ENCODE assay signal across 9 cellular contexts in the genomic region with DNA sequence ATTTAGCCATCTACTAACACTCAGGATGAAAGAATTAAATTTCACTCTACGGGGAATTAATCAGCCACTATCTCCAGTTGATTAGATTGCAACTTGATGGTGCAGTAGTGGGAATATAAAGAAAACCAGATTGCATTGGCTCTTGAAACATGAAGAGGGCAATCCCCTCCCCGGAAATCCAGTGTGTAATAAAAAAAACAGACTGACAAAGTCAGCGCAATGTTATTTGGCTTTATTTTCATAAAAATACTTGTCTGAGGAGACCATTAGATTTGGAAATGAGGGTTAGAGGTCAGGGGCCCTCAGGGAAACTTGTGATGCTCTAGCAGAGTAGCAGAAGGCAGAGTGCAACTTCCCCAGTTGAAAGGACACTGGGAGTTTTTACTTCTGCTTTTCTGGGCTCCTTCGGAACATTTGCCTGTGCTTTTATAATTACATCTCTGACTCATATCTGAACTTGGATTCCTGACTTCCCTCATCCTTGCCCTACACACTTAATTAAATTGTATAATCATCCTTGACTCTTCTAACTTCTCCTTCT.
DNase-seq lines count a peak whose midpoint lies in the region; ATAC-seq and TF ChIP-seq lines count a peak whose summit lies in the region.
"Had no signal": no experiment of that assay in that cellular context is flagged by ENCODE, and none has a peak within 500 bp of the region (broad histone marks: within the 10 kb centered on the region; RNA-seq: fewer than 3 reads in every experiment).

No MANE protein-coding gene starts in this region.

- peak; percentile 6 for DNase-seq in RPMI8226
- DNase-seq in glutamatergic neuron = no peak
- no peak for DNase-seq in NCI-H146 treated with DMSO at 0.1 percent for 48 hours (lab: John Stamatoyannopoulos, UW; ENCODE audit: unreplicated experiment)
- DNase-seq in NCI-H2196 treated with DMSO at 0.1 percent for 48 hours (lab: John Stamatoyannopoulos, UW; ENCODE audit: unreplicated experiment) = no peak
- DNase-seq in NCI-H748 treated with DMSO at 0.1 percent for 48 hours (lab: John Stamatoyannopoulos, UW) = no peak

- H3K27me3 ChIP-seq in skeletal muscle satellite cell (ENCODE audit: control insufficient read depth, insufficient read depth, low read length) = no peaks in the 10 kb centered on the region

- H3K4me1 Mint-ChIP-seq in glutamatergic neuron (ENCODE audit: low read depth, unreplicated experiment) = peaks cover 27% of the 10 kb centered on the region

- ATAC-seq in GM19328 (IDR thresholded peaks at IDR 0.05; ENCODE audit: unreplicated experiment) = peak; percentile 53
- no peak for ATAC-seq in GM21367 (IDR thresholded peaks at IDR 0.05; ENCODE audit: unreplicated experiment)

- peak overlapping the region; percentile 65 for H3K4me3 Mint-ChIP-seq in glutamatergic neuron (ENCODE audit: unreplicated experiment)
- H3K4me3 Mint-ChIP-seq: T-helper 1 cell treated with Interleukin-12 subunit alpha and Interleukin-12 subunit beta and Interleukin-4 antibody, amounts not matched to agents 30 μg/mL and 1 μg/mL, for 36 hours had no signal

- H3K36me3 ChIP-seq in skeletal muscle satellite cell (ENCODE audit: insufficient read depth, low read length) = no peaks in the 10 kb centered on the region

- peaks cover 23% of the 10 kb centered on the region for H3K4me1 ChIP-seq in skeletal muscle satellite cell (ENCODE audit: control insufficient read depth, insufficient read depth, low read length)

- H3K4me3 ChIP-seq in skeletal muscle satellite cell (ENCODE audit: low read length) = peak overlapping the region; percentile 16

- peak overlapping the region; percentile 91 for H3K27ac Mint-ChIP-seq in glutamatergic neuron (ENCODE audit: unreplicated experiment)
- H3K27ac Mint-ChIP-seq: T-helper 1 cell treated with Interleukin-12 subunit alpha and Interleukin-12 subunit beta and Interleukin-4 antibody, amounts not matched to agents 30 μg/mL and 1 μg/mL, for 36 hours had no signal

- H3K9ac ChIP-seq in skeletal muscle satellite cell (ENCODE audit: low read depth, low read length) = peak overlapping the region; percentile 60

- no peaks in the 10 kb centered on the region for H3K36me3 Mint-ChIP-seq in glutamatergic neuron (ENCODE audit: unreplicated experiment)

- peaks cover 16% of the 10 kb centered on the region for H3K27me3 Mint-ChIP-seq in glutamatergic neuron (ENCODE audit: unreplicated experiment)

- H3K4me2 ChIP-seq in skeletal muscle satellite cell (ENCODE audit: low read length) = peak overlapping the region; percentile 63

- peaks cover 6% of the 10 kb centered on the region for H3K9me3 Mint-ChIP-seq in glutamatergic neuron (ENCODE audit: unreplicated experiment)
- H3K9me3 Mint-ChIP-seq: T-helper 1 cell treated with Interleukin-12 subunit alpha and Interleukin-12 subunit beta and Interleukin-4 antibody, amounts not matched to agents 30 μg/mL and 1 μg/mL, for 36 hours had no signal

- no peaks in the 10 kb centered on the region for H3K9me3 ChIP-seq in skeletal muscle satellite cell (replicated peaks; ENCODE audit: low read length)

- no peak for TF ChIP-seq CTCF in glutamatergic neuron (IDR thresholded peaks at IDR 0.05; ENCODE audit: partially characterized antibody, unreplicated experiment)
